ENCODE assay signal across 25 cellular contexts in the genomic region with DNA sequence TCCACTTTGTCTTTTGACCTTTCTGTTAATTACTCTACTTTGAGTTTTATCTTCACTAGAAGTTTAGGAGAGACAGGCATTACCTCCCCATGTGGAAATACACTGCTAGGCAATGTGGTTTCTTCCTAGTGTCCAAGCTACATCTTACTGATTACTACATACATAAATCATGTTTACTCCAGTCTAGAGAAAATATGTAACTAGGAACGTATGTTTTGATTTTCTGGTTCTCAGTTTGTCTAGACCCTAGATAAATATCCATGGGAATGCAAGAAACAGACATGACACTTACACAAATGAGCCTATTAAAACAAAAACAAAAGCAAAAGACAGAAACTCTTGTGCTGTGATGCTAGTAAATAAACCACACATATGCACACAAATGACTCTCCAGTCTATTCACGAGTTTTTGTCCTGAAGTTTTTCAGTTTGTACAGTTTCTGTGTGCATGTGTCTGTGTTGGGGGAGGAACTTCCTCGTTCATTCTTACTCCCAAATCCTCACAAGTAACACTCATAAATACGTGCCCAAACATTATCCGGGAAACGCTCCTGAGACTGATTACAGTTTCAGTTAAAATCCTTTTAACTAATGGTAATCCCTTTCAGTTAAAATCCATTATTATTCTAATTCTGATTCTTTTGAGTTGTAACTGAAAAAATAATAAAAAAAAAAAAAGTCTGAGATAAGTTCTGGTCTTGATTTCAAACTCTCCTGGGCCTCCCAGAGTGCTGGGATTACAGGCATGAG.
DNase-seq lines count a peak whose midpoint lies in the region; ATAC-seq, FAIRE-seq and TF ChIP-seq lines count a peak whose summit lies in the region.
"Had no signal": no experiment of that assay in that cellular context is flagged by ENCODE, and none has a peak within 500 bp of the region (broad histone marks: within the 10 kb centered on the region; RNA-seq: fewer than 3 reads in every experiment).

No MANE protein-coding gene starts in this region.

- in situ Hi-C loops in HepG2 (cut with HindIII; ENCODE audit: extremely low pct_ligation_motif_present, low pct_unique_long_range_greater_than_20kb), result no loop called here

- H3K27me3 ChIP-seq in HepG2 (ENCODE audit: control insufficient read depth in 1 of 2, insufficient read depth in 2 of 2, low read length in 2 of 2), result no peaks in the 10 kb centered on the region
- H3K27me3 ChIP-seq in right lobe of liver, result no peaks in the 10 kb centered on the region
- H3K27me3 ChIP-seq in astrocyte (ENCODE audit: insufficient read depth, low read length), result no peaks in the 10 kb centered on the region
- H3K27me3 ChIP-seq in hepatocyte, result no peaks in the 10 kb centered on the region

- H3K9me2 ChIP-seq in hepatocyte (replicated peaks; ENCODE audit: insufficient read depth), result no peaks in the 10 kb centered on the region

- no peak overlapping the region for H2AFZ ChIP-seq in HepG2 (ENCODE audit: low read length)
- H2AFZ ChIP-seq in astrocyte (ENCODE audit: low read depth, low read length), result no peak overlapping the region
- no peak overlapping the region for H2AFZ ChIP-seq in hepatocyte

- intact Hi-C loops in HepG2 (cut with micrococcal nuclease; ENCODE audit: unreplicated experiment) (loop anchor here (5.0 kb wide), 1 partner anchor 133 kb away; no protein-coding TSS in a partner anchor), right lobe of liver (cut with DNase I) (no loop called here)

- H3K9me3 ChIP-seq in HepG2 (ENCODE audit: low read length) (no peaks in the 10 kb centered on the region), right lobe of liver (no peaks in the 10 kb centered on the region), astrocyte (ENCODE audit: insufficient read depth, low read depth, low read length) (no peaks in the 10 kb centered on the region), hepatocyte (ENCODE audit: low read depth) (no peaks in the 10 kb centered on the region)
- H3K9me3 ChIP-seq: BLaER1 treated with 17β-estradiol and CSF1 and Interleukin-3, amounts not matched to agents 10 nM and 100 nM had no signal

- WGBS in HepG2 (ENCODE audit: low lambda C conversion rate), result 86% methylated on average over 6 of the region's 6 CpGs
- WGBS in right lobe of liver (ENCODE audit: insufficient coverage, low coverage, low lambda C conversion rate, missing lambda C conversion rate), result 53% methylated on average over 6 of the region's 6 CpGs
- 41% methylated on average over 6 of the region's 6 CpGs for WGBS in hepatocyte (ENCODE audit: low lambda C conversion rate, missing lambda C conversion rate)

- H3K36me3 ChIP-seq in HepG2 (replicated peaks in 1 of 2; ENCODE audit: control insufficient read depth in 1 of 2, insufficient read depth in 2 of 2, low read length in 2 of 2) (no peaks in the 10 kb centered on the region), right lobe of liver (no peaks in the 10 kb centered on the region), astrocyte (ENCODE audit: insufficient read depth, low read length) (no peaks in the 10 kb centered on the region), hepatocyte (replicated peaks; ENCODE audit: insufficient read depth, low read depth) (no peaks in the 10 kb centered on the region)
- H3K36me3 ChIP-seq: BLaER1 treated with 17β-estradiol and CSF1 and Interleukin-3, amounts not matched to agents 10 nM and 100 nM had no signal

- no peaks in the 10 kb centered on the region for H3K36me3 Mint-ChIP-seq in astrocyte (ENCODE audit: low read depth, unreplicated experiment)

- H3K9ac ChIP-seq in HepG2 (ENCODE audit: insufficient read depth, low read depth, low read length) (no peak overlapping the region), astrocyte (ENCODE audit: low read length) (no peak overlapping the region)
- H3K9ac ChIP-seq: BLaER1 treated with 17β-estradiol and CSF1 and Interleukin-3, amounts not matched to agents 10 nM and 100 nM had no signal

- no peak overlapping the region for H3K4me3 Mint-ChIP-seq in astrocyte (ENCODE audit: unreplicated experiment)
- H3K4me3 Mint-ChIP-seq: CD4-positive, alpha-beta T cell had no signal

- H3K4me2 ChIP-seq in HepG2 (ENCODE audit: low read depth, low read length), result no peak overlapping the region
- H3K4me2 ChIP-seq in astrocyte (ENCODE audit: low read length), result no peak overlapping the region
- H3K4me2 ChIP-seq in hepatocyte, result no peak overlapping the region

- H3K79me2 ChIP-seq in HepG2 (ENCODE audit: insufficient read depth, low read length) (no peaks in the 10 kb centered on the region), astrocyte (ENCODE audit: insufficient read depth, low read length) (no peaks in the 10 kb centered on the region), hepatocyte (no peaks in the 10 kb centered on the region)

- H4K20me1 ChIP-seq in HepG2 (ENCODE audit: insufficient read depth, low read length) (no peaks in the 10 kb centered on the region), astrocyte (ENCODE audit: insufficient read depth, low read length) (no peaks in the 10 kb centered on the region), hepatocyte (ENCODE audit: insufficient read depth, poor library complexity, severe bottlenecking) (no peaks in the 10 kb centered on the region)
- H4K20me1 ChIP-seq: BLaER1 treated with 17β-estradiol and CSF1 and Interleukin-3, amounts not matched to agents 10 nM and 100 nM had no signal

- H3K27ac Mint-ChIP-seq in astrocyte (ENCODE audit: unreplicated experiment), result no peak overlapping the region
- H3K27ac Mint-ChIP-seq: CD4-positive, alpha-beta T cell had no signal

- no peak for TF ChIP-seq CTCF in HepG2 (CRISPR knock-in tag; IDR thresholded peaks at IDR 0.05)
- TF ChIP-seq CTCF in right lobe of liver (IDR thresholded peaks at IDR 0.05), result no peak
- no peak for TF ChIP-seq CTCF in astrocyte (IDR thresholded peaks at IDR 0.05; ENCODE audit: insufficient read depth, low read depth, low read length)
- TF ChIP-seq CTCF in hepatocyte (IDR thresholded peaks at IDR 0.05; ENCODE audit: poor library complexity), result no peak

- TF ChIP-seq EP300 in HepG2 (IDR thresholded peaks at IDR 0.05; ENCODE audit: low read depth in 2 of 2, low read length in 2 of 2) (no peak), HepG2 (CRISPR knock-in tag; IDR thresholded peaks at IDR 0.05; ENCODE audit: borderline replicate concordance) (no peak)

- peaks cover 15% of the 10 kb centered on the region for H3K4me1 Mint-ChIP-seq in astrocyte (ENCODE audit: low read depth, unreplicated experiment)

- no peak for ATAC-seq in HepG2
- ATAC-seq in right lobe of liver, result no peak
- ATAC-seq in GM18907 (IDR thresholded peaks at IDR 0.05; ENCODE audit: unreplicated experiment), result no peak
- no peak for ATAC-seq in HG02852 (IDR thresholded peaks at IDR 0.05; ENCODE audit: unreplicated experiment)
- ATAC-seq: HCT116 had no signal

- no peak for FAIRE-seq in HepG2 (lab: Jason Lieb, UNC)
- peak; percentile 88 for FAIRE-seq in astrocyte (lab: Jason Lieb, UNC)
- FAIRE-seq: H1, HTR-8/SVneo had no signal

- TF ChIP-seq RAD21 in HepG2 (CRISPR knock-in tag; IDR thresholded peaks at IDR 0.05), result no peak

- no peak overlapping the region for H3K4me3 ChIP-seq in HepG2 (replicated peaks in 1 of 3; ENCODE audit: insufficient read depth in 1 of 3, low read depth in 2 of 3, low read length in 3 of 3)
- no peak overlapping the region for H3K4me3 ChIP-seq in right lobe of liver
- H3K4me3 ChIP-seq in astrocyte (ENCODE audit: insufficient read depth, low read depth, low read length), result no peak overlapping the region
- no peak overlapping the region for H3K4me3 ChIP-seq in hepatocyte
- H3K4me3 ChIP-seq: BLaER1 treated with 17β-estradiol and CSF1 and Interleukin-3, amounts not matched to agents 10 nM and 100 nM had no signal

- BruUV-seq in HepG2 (replicated peaks; lab: Mats Ljungman, UMichigan), result no TSS peak

- POLR2A ChIA-PET in HepG2 (lab: Yijun Ruan, JAX), result no interaction called here

- DNase-seq in HepG2 (ENCODE audit: low spot score) (no peak), right lobe of liver (no peak), astrocyte (ENCODE audit: low read depth) (no peak), hepatocyte (ENCODE audit: low spot score) (no peak)
- no peak for DNase-seq in stimulated activated CD4-positive, alpha-beta T cell treated with anti-CD3 and anti-CD28 coated beads, Interleukin-12 subunit alpha, Interleukin-12 subunit beta, amount 100 ng/mL, for 4 hours
- DNase-seq in activated naive CD4-positive, alpha-beta T cell (lab: John Stamatoyannopoulos, UW), result no peak
- DNase-seq: AML-193; CD4-positive, alpha-beta T cell; DMS53; KBM-7; MV-4-11; NCI-H1105 treated with DMSO at 0.1 percent for 48 hours; NCI-H146; NCI-H2029; NCI-H446; NCI-H524 treated with DMSO at 0.1 percent for 48 hours; NCI-H774; RPMI8226; SHP77 had no signal

- H3K27ac ChIP-seq in HepG2 (ENCODE audit: extremely low read length, insufficient read depth, low read length), result peak overlapping the region; percentile 74
- H3K27ac ChIP-seq in right lobe of liver, result peak overlapping the region in 1 of 3 donors; percentile 51
- H3K27ac ChIP-seq in astrocyte (ENCODE audit: low read depth, low read length), result no peak overlapping the region
- peak overlapping the region; percentile 20 for H3K27ac ChIP-seq in hepatocyte
- H3K27ac ChIP-seq: BLaER1 treated with 17β-estradiol and CSF1 and Interleukin-3, amounts not matched to agents 10 nM and 100 nM had no signal

- CTCF ChIA-PET in HepG2 (lab: Yijun Ruan, JAX; ENCODE audit: low intra/inter-chr PET ratio, low total read pairs), result no interaction called here

- no peak for TF ChIP-seq POLR2A in HepG2 (IDR thresholded peaks at IDR 0.05; ENCODE audit: insufficient read depth in 1 of 2, low read depth in 2 of 2, low read length in 2 of 2)
- TF ChIP-seq POLR2A in right lobe of liver (IDR thresholded peaks at IDR 0.05), result no peak

- no peaks in the 10 kb centered on the region for H3K27me3 Mint-ChIP-seq in astrocyte (ENCODE audit: low read depth, unreplicated experiment)
- H3K27me3 Mint-ChIP-seq: CD4-positive, alpha-beta T cell had no signal

- no peaks in the 10 kb centered on the region for H3K9me3 Mint-ChIP-seq in astrocyte (ENCODE audit: unreplicated experiment)
- H3K9me3 Mint-ChIP-seq: CD4-positive, alpha-beta T cell had no signal

- H3K4me1 ChIP-seq in HepG2 (ENCODE audit: insufficient read depth, low read length) (peaks cover 52% of the 10 kb centered on the region), right lobe of liver (peaks cover 0 to 9% (median 3%) of the 10 kb centered on the region in 4 donors), astrocyte (ENCODE audit: insufficient read depth, low read length) (no peaks in the 10 kb centered on the region), hepatocyte (ENCODE audit: insufficient read depth) (no peaks in the 10 kb centered on the region)

TF ChIP-seq in HepG2, 621 proteins besides CTCF, POLR2A, EP300 and RAD21 (continues in another document):
- no peak for TF ChIP-seq NFKB2 (CRISPR knock-in tag; IDR thresholded peaks at IDR 0.05; ENCODE audit: borderline replicate concordance)
- no peak for TF ChIP-seq NR2F1 (CRISPR knock-in tag; IDR thresholded peaks at IDR 0.05)
- no peak for TF ChIP-seq RBFOX2 (IDR thresholded peaks at IDR 0.05; ENCODE audit: low read depth, low read length)
